ENCODE assay signal across 38 cellular contexts in the genomic region with DNA sequence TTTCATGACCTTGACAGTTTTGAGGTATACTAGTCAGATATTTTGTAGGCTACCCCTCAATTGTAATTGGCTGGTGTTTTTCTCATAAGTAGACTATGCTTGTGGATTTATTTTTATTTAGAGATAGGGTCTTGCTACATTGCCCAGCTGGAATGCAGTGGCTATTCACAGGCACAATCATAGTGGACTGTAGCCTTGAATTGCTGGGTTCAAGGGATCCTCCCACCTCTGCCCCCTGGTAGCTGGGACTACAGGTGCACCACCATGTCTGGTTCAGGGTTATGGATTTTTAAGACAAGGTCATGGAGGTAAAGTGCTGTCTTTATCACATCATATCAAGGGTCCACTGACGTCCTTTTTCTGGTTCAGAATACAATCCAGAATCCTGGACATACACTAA. TPM values are rescaled to one million over a fixed set of nuclear protein-coding genes. Genes with fewer than 3 reads are reported as not detected.
"Had no signal": no experiment of that assay in that cellular context is flagged by ENCODE, and none has a peak within 500 bp of the region (broad histone marks: within the 10 kb centered on the region; RNA-seq: fewer than 3 reads in every experiment).

No MANE protein-coding gene starts in this region.

- H3K4me1 ChIP-seq: adrenal gland, ascending aorta, body of pancreas, breast epithelium had no signal

- H3K4me1 Mint-ChIP-seq: activated naive CD4-positive, alpha-beta T cell treated with anti-CD3 and anti-CD28 coated beads, Interleukin-2, amount 10 ng/mL, durations not matched to agents 7 days and 5 days; activated naive CD4-positive, alpha-beta T cell treated with anti-CD3 and anti-CD28 coated beads, Interleukin-2, amount 50 U/mL, for 24 hours; activated naive CD8-positive, alpha-beta T cell treated with anti-CD3 and anti-CD28 coated beads for 36 hours; activated naive CD8-positive, alpha-beta T cell treated with anti-CD3 and anti-CD28 coated beads, Interleukin-2, amount 10 ng/mL, durations not matched to agents 7 days and 5 days; activated naive CD8-positive, alpha-beta T cell treated with anti-CD3 and anti-CD28 coated beads, Interleukin-2, amount 50 U/mL, for 24 hours; activated T-helper 17 cell treated with anti-CD3 and anti-CD28 coated beads, Interleukin-2, amount 50 U/mL, for 72 hours; brain; central memory CD8-positive, alpha-beta T cell had no signal

- H3K36me3 Mint-ChIP-seq: activated naive CD4-positive, alpha-beta T cell treated with anti-CD3 and anti-CD28 coated beads, Interleukin-2, amount 10 ng/mL, durations not matched to agents 7 days and 5 days; activated naive CD4-positive, alpha-beta T cell treated with anti-CD3 and anti-CD28 coated beads, Interleukin-2, amount 50 U/mL, for 24 hours; activated naive CD4-positive, alpha-beta T cell treated with anti-CD3 and anti-CD28 coated beads, Interleukin-2, amount 50 U/mL, for 72 hours; activated naive CD8-positive, alpha-beta T cell; activated naive CD8-positive, alpha-beta T cell treated with anti-CD3 and anti-CD28 coated beads for 36 hours; activated naive CD8-positive, alpha-beta T cell treated with anti-CD3 and anti-CD28 coated beads, Interleukin-2, amount 10 ng/mL, durations not matched to agents 7 days and 5 days; brain had no signal

- H3K27ac Mint-ChIP-seq: activated naive CD4-positive, alpha-beta T cell treated with anti-CD3 and anti-CD28 coated beads for 36 hours; activated naive CD4-positive, alpha-beta T cell treated with anti-CD3 and anti-CD28 coated beads, Interleukin-2, amount 10 ng/mL, durations not matched to agents 7 days and 5 days; activated naive CD4-positive, alpha-beta T cell treated with anti-CD3 and anti-CD28 coated beads, Interleukin-2, amount 50 U/mL, for 24 hours; activated naive CD4-positive, alpha-beta T cell treated with anti-CD3 and anti-CD28 coated beads, Interleukin-2, amount 50 U/mL, for 72 hours; activated naive CD8-positive, alpha-beta T cell; activated naive CD8-positive, alpha-beta T cell treated with anti-CD3 and anti-CD28 coated beads for 36 hours; activated naive CD8-positive, alpha-beta T cell treated with anti-CD3 and anti-CD28 coated beads, Interleukin-2, amount 10 ng/mL, durations not matched to agents 7 days and 5 days; activated naive CD8-positive, alpha-beta T cell treated with anti-CD3 and anti-CD28 coated beads, Interleukin-2, amount 50 U/mL, for 24 hours; activated T-cell treated with anti-CD3 and anti-CD28 coated beads, Interleukin-2, amount 50 U/mL, for 24 hours; activated T-cell treated with anti-CD3 and anti-CD28 coated beads, Interleukin-2, amount 50 U/mL, for 72 hours; activated T-helper 1 cell treated with anti-CD3 and anti-CD28 coated beads, Interleukin-12 subunit alpha, Interleukin-12 subunit beta, Interleukin-2, Interleukin-4 antibody, amounts not matched to agents 30 ng/mL and 10 ng/mL and 1 ng/mL, durations not matched to agents 14 hours and 24 hours and 36 hours; activated T-helper 17 cell treated with anti-CD3 and anti-CD28 coated beads, Interleukin-2, amount 50 U/mL, for 72 hours; activated T-helper 2 cell treated with anti-CD3 and anti-CD28 coated beads, Interferon-gamma antibody, Interleukin-2, Interleukin-4, amounts not matched to agents 10 μg/mL and 5 μg/mL and 100 μg/mL, durations not matched to agents 14 hours and 24 hours and 36 hours; brain had no signal

- H3K27ac ChIP-seq: adrenal gland, ascending aorta, body of pancreas, brain microvascular endothelial cell, breast epithelium, cardiac muscle cell had no signal

- H3K4me3 ChIP-seq: adrenal gland, ascending aorta, body of pancreas, breast epithelium, cardiac muscle cell had no signal

- H3K9me3 ChIP-seq: adrenal gland, ascending aorta, body of pancreas, breast epithelium had no signal

- DNase-seq: activated effector memory CD4-positive, alpha-beta T cell treated with anti-CD3 and anti-CD28 coated beads, Interleukin-2, amount 50 U/mL, for 16 hours; activated effector memory CD4-positive, alpha-beta T cell treated with Interleukin-2 at 50 U/mL for 16 hours; activated gamma-delta T cell; activated gamma-delta T cell treated with Interleukin-2 at 50 U/mL for 16 hours; activated naive CD4-positive, alpha-beta T cell; activated naive CD4-positive, alpha-beta T cell treated with anti-CD3 and anti-CD28 coated beads for 36 hours; activated naive CD4-positive, alpha-beta T cell treated with anti-CD3 and anti-CD28 coated beads, Interleukin-2, amount 10 ng/mL, durations not matched to agents 7 days and 5 days; activated naive CD4-positive, alpha-beta T cell treated with anti-CD3 and anti-CD28 coated beads, Interleukin-2, amount 50 U/mL, for 16 hours; activated naive CD4-positive, alpha-beta T cell treated with Interleukin-2 at 50 U/mL for 16 hours; activated naive CD8-positive, alpha-beta T cell treated with anti-CD3 and anti-CD28 coated beads for 36 hours; activated naive CD8-positive, alpha-beta T cell treated with anti-CD3 and anti-CD28 coated beads, Interleukin-2, amount 10 ng/mL, durations not matched to agents 7 days and 5 days; activated naive CD8-positive, alpha-beta T cell treated with anti-CD3 and anti-CD28 coated beads, Interleukin-2, amount 50 U/mL, for 24 hours; activated T-cell treated with anti-CD3 and anti-CD28 coated beads, Interleukin-2, amount 50 U/mL, for 1 hour; activated T-cell treated with anti-CD3 and anti-CD28 coated beads, Interleukin-2, amount 50 U/mL, for 24 hours; activated T-cell treated with anti-CD3 and anti-CD28 coated beads, Interleukin-2, amount 50 U/mL, for 4 hours; activated T-cell treated with anti-CD3 and anti-CD28 coated beads, Interleukin-2, amount 50 U/mL, for 48 hours; activated T-cell treated with anti-CD3 and anti-CD28 coated beads, Interleukin-2, amount 50 U/mL, for 72 hours; adrenal gland; amniotic stem cell; amygdala; anterior cingulate cortex; aorta; body of pancreas; brain microvascular endothelial cell; caudate nucleus; central memory CD4-positive, alpha-beta T cell; cerebellar nuclear complex had no signal

- H3K9me3 Mint-ChIP-seq: activated naive CD4-positive, alpha-beta T cell treated with anti-CD3 and anti-CD28 coated beads for 36 hours; activated naive CD4-positive, alpha-beta T cell treated with anti-CD3 and anti-CD28 coated beads, Interleukin-2, amount 10 ng/mL, durations not matched to agents 7 days and 5 days; activated naive CD4-positive, alpha-beta T cell treated with anti-CD3 and anti-CD28 coated beads, Interleukin-2, amount 50 U/mL, for 24 hours; activated naive CD4-positive, alpha-beta T cell treated with anti-CD3 and anti-CD28 coated beads, Interleukin-2, amount 50 U/mL, for 72 hours; activated naive CD8-positive, alpha-beta T cell treated with anti-CD3 and anti-CD28 coated beads for 36 hours; activated naive CD8-positive, alpha-beta T cell treated with anti-CD3 and anti-CD28 coated beads, Interleukin-2, amount 10 ng/mL, durations not matched to agents 7 days and 5 days; activated naive CD8-positive, alpha-beta T cell treated with anti-CD3 and anti-CD28 coated beads, Interleukin-2, amount 50 U/mL, for 24 hours; activated T-cell treated with anti-CD3 and anti-CD28 coated beads, Interleukin-2, amount 50 U/mL, for 24 hours; activated T-cell treated with anti-CD3 and anti-CD28 coated beads, Interleukin-2, amount 50 U/mL, for 4 hours; activated T-cell treated with anti-CD3 and anti-CD28 coated beads, Interleukin-2, amount 50 U/mL, for 72 hours; activated T-helper 1 cell treated with anti-CD3 and anti-CD28 coated beads, Interleukin-12 subunit alpha, Interleukin-12 subunit beta, Interleukin-2, Interleukin-4 antibody, amounts not matched to agents 30 ng/mL and 10 ng/mL and 1 ng/mL, durations not matched to agents 14 hours and 24 hours and 36 hours; activated T-helper 17 cell treated with anti-CD3 and anti-CD28 coated beads, Interleukin-2, amount 50 U/mL, for 72 hours; activated T-helper 2 cell treated with anti-CD3 and anti-CD28 coated beads, Interferon-gamma antibody, Interleukin-2, Interleukin-4, amounts not matched to agents 10 μg/mL and 5 μg/mL and 100 μg/mL, durations not matched to agents 14 hours and 24 hours and 36 hours; brain; central memory CD8-positive, alpha-beta T cell had no signal

- H3K4me3 Mint-ChIP-seq: activated naive CD4-positive, alpha-beta T cell treated with anti-CD3 and anti-CD28 coated beads for 36 hours; activated naive CD4-positive, alpha-beta T cell treated with anti-CD3 and anti-CD28 coated beads, Interleukin-2, amount 10 ng/mL, durations not matched to agents 7 days and 5 days; activated naive CD4-positive, alpha-beta T cell treated with anti-CD3 and anti-CD28 coated beads, Interleukin-2, amount 50 U/mL, for 24 hours; activated naive CD8-positive, alpha-beta T cell; activated naive CD8-positive, alpha-beta T cell treated with anti-CD3 and anti-CD28 coated beads for 36 hours; activated naive CD8-positive, alpha-beta T cell treated with anti-CD3 and anti-CD28 coated beads, Interleukin-2, amount 10 ng/mL, durations not matched to agents 7 days and 5 days; activated naive CD8-positive, alpha-beta T cell treated with anti-CD3 and anti-CD28 coated beads, Interleukin-2, amount 50 U/mL, for 24 hours; activated T-cell treated with anti-CD3 and anti-CD28 coated beads, Interleukin-2, amount 50 U/mL, for 24 hours; activated T-cell treated with anti-CD3 and anti-CD28 coated beads, Interleukin-2, amount 50 U/mL, for 4 hours; activated T-cell treated with anti-CD3 and anti-CD28 coated beads, Interleukin-2, amount 50 U/mL, for 72 hours; activated T-helper 1 cell treated with anti-CD3 and anti-CD28 coated beads, Interleukin-12 subunit alpha, Interleukin-12 subunit beta, Interleukin-2, Interleukin-4 antibody, amounts not matched to agents 30 ng/mL and 10 ng/mL and 1 ng/mL, durations not matched to agents 14 hours and 24 hours and 36 hours; activated T-helper 17 cell treated with anti-CD3 and anti-CD28 coated beads, Interleukin-2, amount 50 U/mL, for 72 hours; brain; central memory CD8-positive, alpha-beta T cell had no signal

- H3K36me3 ChIP-seq: adrenal gland, ascending aorta, brain microvascular endothelial cell, breast epithelium, cardiac muscle cell had no signal

- ATAC-seq: activated naive CD4-positive, alpha-beta T cell treated with anti-CD3 and anti-CD28 coated beads, Interleukin-2, amount 50 U/mL, for 72 hours; activated naive CD8-positive, alpha-beta T cell treated with anti-CD3 and anti-CD28 coated beads, Interleukin-2, amount 50 U/mL, for 24 hours; activated T-cell treated with anti-CD3 and anti-CD28 coated beads, Interleukin-2, amount 50 U/mL, for 4 hours; activated T-cell treated with anti-CD3 and anti-CD28 coated beads, Interleukin-2, amount 50 U/mL, for 72 hours; activated T-helper 17 cell treated with anti-CD3 and anti-CD28 coated beads, Interleukin-2, amount 50 U/mL, for 72 hours; body of pancreas had no signal

RNA-seq across cellular contexts. Expression of a gene that starts 10.9 kb away (rescaled TPM):
- total RNA-seq: activated naive CD8-positive, alpha-beta T cell treated with anti-CD3 and anti-CD28 coated beads, Interleukin-2, amount 10 ng/mL, durations not matched to agents 7 days and 5 days; activated T-helper 1 cell treated with anti-CD3 and anti-CD28 coated beads, Interleukin-12 subunit alpha, Interleukin-12 subunit beta, Interleukin-2, Interleukin-4 antibody, amounts not matched to agents 30 ng/mL and 10 ng/mL and 1 ng/mL, durations not matched to agents 14 hours and 24 hours and 36 hours had no signal

RNA-seq across cellular contexts. Expression of a gene that starts 23.7 kb away (rescaled TPM):
- total RNA-seq: activated T-cell treated with anti-CD3 and anti-CD28 coated beads, Interleukin-2, amount 50 U/mL, for 4 hours; ascending aorta; body of pancreas had no signal
